ENCODE assay signal across 9 cellular contexts in genomic region chr11:119100246-119100959, GRCh38. TPM values are rescaled to one million over a fixed set of nuclear protein-coding genes. Genes with fewer than 3 reads are reported as not detected.
DNase-seq lines count a peak whose midpoint lies in the region; TF ChIP-seq lines count a peak whose summit lies in the region.
"Had no signal": no experiment of that assay in that cellular context is flagged by ENCODE, and none has a peak within 500 bp of the region (broad histone marks: within the 10 kb centered on the region; RNA-seq: fewer than 3 reads in every experiment).

No MANE protein-coding gene starts in this region.

- H3K4me3 Mint-ChIP-seq in activated CD4-positive, alpha-beta T cell treated with anti-CD3 and anti-CD28 coated beads, Interleukin-2, amount 10 ng/mL, durations not matched to agents 7 days and 5 days, result peak overlapping the region; percentile 90
- peak overlapping the region; percentile 91 for H3K4me3 Mint-ChIP-seq in activated T-helper 2 cell treated with anti-CD3 and anti-CD28 coated beads, Interferon-gamma antibody, Interleukin-2, Interleukin-4, amounts not matched to agents 10 μg/mL and 5 μg/mL and 100 μg/mL, durations not matched to agents 14 hours and 24 hours and 36 hours (ENCODE audit: low read depth)

- no peaks in the 10 kb centered on the region for H3K36me3 ChIP-seq in MM.1S (replicated peaks; ENCODE audit: insufficient read depth, low read length)
- peaks cover 6 to 24% (median 22%) of the 10 kb centered on the region in 3 donors for H3K36me3 ChIP-seq in tibial artery

- H3K9me2 ChIP-seq in MM.1S (replicated peaks; ENCODE audit: insufficient read depth, low read length), result no peaks in the 10 kb centered on the region

- peak overlapping the region; percentile 93; the same call in 1 of the 2 replicates for H3K9ac ChIP-seq in MM.1S (ENCODE audit: low read length)

- H3K4me2 ChIP-seq in MM.1S (ENCODE audit: low read depth, low read length), result peak overlapping the region; percentile 99

- H3K9me3 Mint-ChIP-seq in activated CD4-positive, alpha-beta T cell treated with anti-CD3 and anti-CD28 coated beads, Interleukin-2, amount 10 ng/mL, durations not matched to agents 7 days and 5 days, result no peaks in the 10 kb centered on the region
- no peaks in the 10 kb centered on the region for H3K9me3 Mint-ChIP-seq in activated T-helper 2 cell treated with anti-CD3 and anti-CD28 coated beads, Interferon-gamma antibody, Interleukin-2, Interleukin-4, amounts not matched to agents 10 μg/mL and 5 μg/mL and 100 μg/mL, durations not matched to agents 14 hours and 24 hours and 36 hours

- H3K4me1 Mint-ChIP-seq in activated CD4-positive, alpha-beta T cell treated with anti-CD3 and anti-CD28 coated beads, Interleukin-2, amount 10 ng/mL, durations not matched to agents 7 days and 5 days, result peaks cover 61% of the 10 kb centered on the region
- H3K4me1 Mint-ChIP-seq in activated T-helper 2 cell treated with anti-CD3 and anti-CD28 coated beads, Interferon-gamma antibody, Interleukin-2, Interleukin-4, amounts not matched to agents 10 μg/mL and 5 μg/mL and 100 μg/mL, durations not matched to agents 14 hours and 24 hours and 36 hours (ENCODE audit: low read depth), result peaks cover 34% of the 10 kb centered on the region

- H3K36me3 Mint-ChIP-seq in activated CD4-positive, alpha-beta T cell treated with anti-CD3 and anti-CD28 coated beads, Interleukin-2, amount 10 ng/mL, durations not matched to agents 7 days and 5 days (ENCODE audit: low read depth), result peaks cover 35% of the 10 kb centered on the region
- peaks cover 47% of the 10 kb centered on the region for H3K36me3 Mint-ChIP-seq in activated T-helper 2 cell treated with anti-CD3 and anti-CD28 coated beads, Interferon-gamma antibody, Interleukin-2, Interleukin-4, amounts not matched to agents 10 μg/mL and 5 μg/mL and 100 μg/mL, durations not matched to agents 14 hours and 24 hours and 36 hours (ENCODE audit: low read depth)

- H3K27ac Mint-ChIP-seq in activated CD4-positive, alpha-beta T cell treated with anti-CD3 and anti-CD28 coated beads, Interleukin-2, amount 10 ng/mL, durations not matched to agents 7 days and 5 days, result peak overlapping the region; percentile 99
- H3K27ac Mint-ChIP-seq in activated T-helper 2 cell treated with anti-CD3 and anti-CD28 coated beads, Interferon-gamma antibody, Interleukin-2, Interleukin-4, amounts not matched to agents 10 μg/mL and 5 μg/mL and 100 μg/mL, durations not matched to agents 14 hours and 24 hours and 36 hours, result peak overlapping the region; percentile 98

- H3F3A ChIP-seq in MM.1S (ENCODE audit: insufficient read depth, low read length), result peaks cover 26% of the 10 kb centered on the region

- TF ChIP-seq CTCF in MM.1S (IDR thresholded peaks at IDR 0.05; ENCODE audit: low read length), result peak; percentile 54
- no peak for TF ChIP-seq CTCF in tibial artery (IDR thresholded peaks at IDR 0.05)

- peak overlapping the region; percentile 77; the same call in 1 of the 2 replicates for H2AFZ ChIP-seq in MM.1S (ENCODE audit: low read length)

- no peak overlapping the region; the same call in 1 of the 2 replicates for H3K27ac ChIP-seq in MM.1S (ENCODE audit: low read length)
- peak overlapping the region in 1 of 2 donors; percentile 93 for H3K27ac ChIP-seq in tibial artery

- no peaks in the 10 kb centered on the region for H3K27me3 Mint-ChIP-seq in activated CD4-positive, alpha-beta T cell treated with anti-CD3 and anti-CD28 coated beads, Interleukin-2, amount 10 ng/mL, durations not matched to agents 7 days and 5 days
- peaks cover 1% of the 10 kb centered on the region for H3K27me3 Mint-ChIP-seq in activated T-helper 2 cell treated with anti-CD3 and anti-CD28 coated beads, Interferon-gamma antibody, Interleukin-2, Interleukin-4, amounts not matched to agents 10 μg/mL and 5 μg/mL and 100 μg/mL, durations not matched to agents 14 hours and 24 hours and 36 hours (ENCODE audit: low read depth)

- H3K4me1 ChIP-seq in MM.1S (ENCODE audit: low read length) (peaks cover 32% of the 10 kb centered on the region), tibial artery (peaks cover 9 to 33% (median 23%) of the 10 kb centered on the region in 4 donors)

- POLR2A ChIA-PET in activated CD4-positive, alpha-beta T cell treated with anti-CD3 and anti-CD28 coated beads, Interleukin-2, amount 10 ng/mL, durations not matched to agents 7 days and 5 days (lab: Charles Lee), result no interaction called here

- CTCF ChIA-PET in activated CD4-positive, alpha-beta T cell treated with anti-CD3 and anti-CD28 coated beads, Interleukin-2, amount 10 ng/mL, durations not matched to agents 7 days and 5 days (lab: Charles Lee), result interaction anchor here (0.6 to 1.2 kb wide), 3 partner anchors 22 to 672 kb away, joined by 3 to 4 read pairs (median 4); partner anchors contain the start of gene TRAPPC4

- H3K79me2 ChIP-seq in MM.1S (ENCODE audit: low read length), result peaks cover 34% of the 10 kb centered on the region

- H3K27me3 ChIP-seq in MM.1S (replicated peaks; ENCODE audit: insufficient read depth, low read length), result no peaks in the 10 kb centered on the region
- no peaks in the 10 kb centered on the region for H3K27me3 ChIP-seq in tibial artery

- DNase-seq in activated CD4-positive, alpha-beta T cell treated with anti-CD3 and anti-CD28 coated beads, Interleukin-2, amount 10 ng/mL, durations not matched to agents 7 days and 5 days, result no peak
- no peak for DNase-seq in activated CD4-positive, alpha-beta T cell treated with anti-CD3 and anti-CD28 coated beads, Interleukin-2, amount 50 U/mL, for 48 hours
- DNase-seq in MM.1S (no peak), iris pigment epithelial cell (ENCODE audit: low read depth) (peak; percentile 34), tibial artery (no peak), GOT3 (lab: John Stamatoyannopoulos, UW) (no peak), mesenteric fat pad (ENCODE audit: low spot score) (no peak)
- no peak for DNase-seq in activated T-helper 2 cell treated with anti-CD3 and anti-CD28 coated beads, Interferon-gamma antibody, Interleukin-2, Interleukin-4, amounts not matched to agents 10 μg/mL and 5 μg/mL and 100 μg/mL, durations not matched to agents 14 hours and 24 hours and 36 hours (ENCODE audit: low spot score)

- intact Hi-C loops in activated T-helper 2 cell treated with anti-CD3 and anti-CD28 coated beads, Interferon-gamma antibody, Interleukin-2, Interleukin-4, amounts not matched to agents 10 μg/mL and 5 μg/mL and 100 μg/mL, durations not matched to agents 14 hours and 24 hours and 36 hours (cut with micrococcal nuclease), result loop anchor here (5.0 kb wide), 2 partner anchors 67 to 173 kb away; partner anchors contain the start of genes BCL9L and NLRX1
- intact Hi-C loops in tibial artery (cut with DNase I; ENCODE audit: low total_unique reads), result loop anchor here (10.0 kb wide), 1 partner anchor 224 kb away; no protein-coding TSS in a partner anchor

- H4K20me1 ChIP-seq in MM.1S (ENCODE audit: insufficient read depth, low read length), result no peaks in the 10 kb centered on the region

- H3K4me3 ChIP-seq in MM.1S (ENCODE audit: low read length), result peak overlapping the region; percentile 93
- H3K4me3 ChIP-seq in tibial artery, result peak overlapping the region; percentile 63 to 93

- H3K9me3 ChIP-seq in MM.1S (replicated peaks; ENCODE audit: insufficient read depth, low read length), result no peaks in the 10 kb centered on the region
- H3K9me3 ChIP-seq in tibial artery, result no peaks in the 10 kb centered on the region
- H3K9me3 ChIP-seq: mucosa of descending colon had no signal

RNA-seq across cellular contexts. Expression of gene DPAGT1, which starts 1.2 kb away (rescaled TPM):
- 10 to 100 TPM; 48.7 to 60.3 TPM for total RNA-seq in activated CD4-positive, alpha-beta T cell treated with anti-CD3 and anti-CD28 coated beads, Interleukin-2, amount 10 ng/mL, durations not matched to agents 7 days and 5 days
- 82.2 and 83.4 TPM in 2 replicates for total RNA-seq in activated T-helper 2 cell treated with anti-CD3 and anti-CD28 coated beads, Interferon-gamma antibody, Interleukin-2, Interleukin-4, amounts not matched to agents 10 μg/mL and 5 μg/mL and 100 μg/mL, durations not matched to agents 14 hours and 24 hours and 36 hours
- total RNA-seq in mesenteric fat pad, result 40.9 TPM

RNA-seq across cellular contexts. Expression of gene C2CD2L, which starts 6.7 kb away (rescaled TPM):
- total RNA-seq in activated CD4-positive, alpha-beta T cell treated with anti-CD3 and anti-CD28 coated beads, Interleukin-2, amount 10 ng/mL, durations not matched to agents 7 days and 5 days, result 10 to 100 TPM; 28.4 to 30.0 TPM
- 24.6 and 25.2 TPM in 2 replicates for total RNA-seq in activated T-helper 2 cell treated with anti-CD3 and anti-CD28 coated beads, Interferon-gamma antibody, Interleukin-2, Interleukin-4, amounts not matched to agents 10 μg/mL and 5 μg/mL and 100 μg/mL, durations not matched to agents 14 hours and 24 hours and 36 hours
- total RNA-seq in mesenteric fat pad, result 11.0 TPM

RNA-seq across cellular contexts. Expression of gene HMBS, which starts 15.7 kb away (rescaled TPM):
- total RNA-seq in activated CD4-positive, alpha-beta T cell treated with anti-CD3 and anti-CD28 coated beads, Interleukin-2, amount 10 ng/mL, durations not matched to agents 7 days and 5 days, result 10 to 100 TPM; 21.6 to 23.2 TPM
- 57.4 and 59.0 TPM in 2 replicates for total RNA-seq in activated T-helper 2 cell treated with anti-CD3 and anti-CD28 coated beads, Interferon-gamma antibody, Interleukin-2, Interleukin-4, amounts not matched to agents 10 μg/mL and 5 μg/mL and 100 μg/mL, durations not matched to agents 14 hours and 24 hours and 36 hours
- total RNA-seq in mesenteric fat pad, result 22.2 TPM

RNA-seq across cellular contexts. Expression of gene HINFP, which starts 21.0 kb away (rescaled TPM):
- total RNA-seq in activated CD4-positive, alpha-beta T cell treated with anti-CD3 and anti-CD28 coated beads, Interleukin-2, amount 10 ng/mL, durations not matched to agents 7 days and 5 days, result 10 to 100 TPM; 47.6 to 48.0 TPM
- 29.8 and 35.5 TPM in 2 replicates for total RNA-seq in activated T-helper 2 cell treated with anti-CD3 and anti-CD28 coated beads, Interferon-gamma antibody, Interleukin-2, Interleukin-4, amounts not matched to agents 10 μg/mL and 5 μg/mL and 100 μg/mL, durations not matched to agents 14 hours and 24 hours and 36 hours
- total RNA-seq in mesenteric fat pad, result 13.5 TPM

RNA-seq across cellular contexts. Expression of gene VPS11, which starts 32.8 kb away (rescaled TPM):
- 10 to 100 TPM; 39.7 to 40.0 TPM for total RNA-seq in activated CD4-positive, alpha-beta T cell treated with anti-CD3 and anti-CD28 coated beads, Interleukin-2, amount 10 ng/mL, durations not matched to agents 7 days and 5 days
- 24.3 and 25.8 TPM in 2 replicates for total RNA-seq in activated T-helper 2 cell treated with anti-CD3 and anti-CD28 coated beads, Interferon-gamma antibody, Interleukin-2, Interleukin-4, amounts not matched to agents 10 μg/mL and 5 μg/mL and 100 μg/mL, durations not matched to agents 14 hours and 24 hours and 36 hours
- 33.3 TPM for total RNA-seq in mesenteric fat pad
